In the genomic region with DNA sequence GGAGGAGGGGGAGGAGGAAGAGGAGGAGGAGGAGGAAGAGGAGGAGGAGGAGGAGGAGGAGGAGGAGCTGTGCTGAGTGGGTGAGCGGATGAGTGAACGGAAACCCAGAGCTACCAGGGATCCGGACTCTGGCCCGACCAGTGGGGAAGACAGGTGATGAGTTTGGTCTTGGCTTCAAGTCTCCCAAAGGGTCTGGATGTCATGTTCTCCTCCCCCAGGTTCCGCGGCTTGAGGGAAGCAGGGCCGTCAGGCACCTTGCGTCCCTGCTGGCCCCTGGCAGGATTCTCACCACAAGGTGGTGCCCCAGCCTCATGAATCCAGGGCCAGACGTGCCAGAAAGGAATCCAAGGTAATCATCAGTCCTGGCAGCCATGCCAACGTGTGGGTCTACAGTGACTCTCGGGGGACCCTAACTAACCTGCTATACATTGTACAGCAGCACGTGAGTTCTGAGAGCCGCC, we compare ENCODE assay signal across 1 cellular context.
A peak's percentile ranks its signal among the peaks of the same experiment; 100 is the strongest.
TF ChIP-seq lines count a peak whose summit lies in the region.

No MANE protein-coding gene starts in this region.

TF ChIP-seq in H1, 55 proteins besides CTCF, POLR2A, EP300 and RAD21 (continued from another document):
- TF ChIP-seq GTF2F1 (IDR thresholded peaks at IDR 0.05; ENCODE audit: borderline replicate concordance, low read depth, low read length) (no peak), ASH2L (IDR thresholded peaks at IDR 0.05; ENCODE audit: low read length) (no peak), SRF (IDR thresholded peaks at IDR 0.05; ENCODE audit: low read depth, low read length) (no peak), CREB1 (IDR thresholded peaks at IDR 0.05) (no peak), POU5F1 (IDR thresholded peaks at IDR 0.05; ENCODE audit: low read depth, low read length) (no peak), SIN3A (conservative IDR thresholded peaks at IDR 0.05 in 1 of 2, IDR thresholded peaks at IDR 0.05 in 1 of 2; ENCODE audit: low read depth in 1 of 2, low read length in 2 of 2) (peak in 1 of 2 experiments; percentile 70; a peak in 1 of 4 replicates), CHD2 (IDR thresholded peaks at IDR 0.05; ENCODE audit: low read length) (no peak), SP1 (IDR thresholded peaks at IDR 0.05; ENCODE audit: low read depth, low read length) (no peak), SUZ12 (IDR thresholded peaks at IDR 0.05; ENCODE audit: low read length) (no peak), SAP30 (IDR thresholded peaks at IDR 0.05; ENCODE audit: insufficient read depth, insufficient replicate concordance, low read length) (no peak), SIX5 (IDR thresholded peaks at IDR 0.05; ENCODE audit: low read depth, low read length) (no peak), GABPA (IDR thresholded peaks at IDR 0.05; ENCODE audit: borderline replicate concordance, insufficient read depth, low read length) (peak; percentile 35; the same call in 1 of the 2 replicates), TEAD4 (IDR thresholded peaks at IDR 0.05; ENCODE audit: low read depth, low read length) (peak; percentile 80), YY1 (IDR thresholded peaks at IDR 0.05; ENCODE audit: low read depth, low read length) (peak; percentile 74), TCF12 (IDR thresholded peaks at IDR 0.05; ENCODE audit: low read depth, low read length) (no peak), MAFK (IDR thresholded peaks at IDR 0.05; ENCODE audit: low read depth, low read length) (no peak), JUND (IDR thresholded peaks at IDR 0.05; ENCODE audit: low read length) (peak; percentile 40; the same call in 1 of the 2 replicates), BCL11A (IDR thresholded peaks at IDR 0.05; ENCODE audit: low read depth in 2 of 2, low read length in 2 of 2) (no peak), SP2 (IDR thresholded peaks at IDR 0.05; ENCODE audit: low read length) (no peak)
- TF ChIP-seq, protein P1, sequence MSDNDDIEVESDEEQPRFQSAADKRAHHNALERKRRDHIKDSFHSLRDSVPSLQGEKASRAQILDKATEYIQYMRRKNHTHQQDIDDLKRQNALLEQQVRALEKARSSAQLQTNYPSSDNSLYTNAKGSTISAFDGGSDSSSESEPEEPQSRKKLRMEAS (IDR thresholded peaks at IDR 0.05): 0 out of 2 replicates have a peak, but pooled peaks have one; percentile 25
TF ChIP-seq in H1: peak in this region for 6.
